ENCODE assay signal across 1 cellular context in genomic region chr13:95676775-95677563, GRCh38.
TF ChIP-seq lines count a peak whose summit lies in the region.

Gene DNAJC3 (plus strand): TSS chr13:95677139. CDS start chr13:95677256, 117 bp downstream.

TF ChIP-seq in H1, 55 proteins besides CTCF, POLR2A, EP300 and RAD21:
- TF ChIP-seq TEAD4 (IDR thresholded peaks at IDR 0.05; ENCODE audit: low read depth, low read length) (no peak), MAFK (IDR thresholded peaks at IDR 0.05; ENCODE audit: low read depth, low read length) (no peak), RBBP5 (IDR thresholded peaks at IDR 0.05; ENCODE audit: borderline replicate concordance, low read depth, low read length) (peak; percentile 51; the same call in 1 of the 2 replicates), BRCA1 (IDR thresholded peaks at IDR 0.05; ENCODE audit: low read depth, low read length) (no peak), SIN3A (conservative IDR thresholded peaks at IDR 0.05 in 1 of 2, IDR thresholded peaks at IDR 0.05 in 1 of 2; ENCODE audit: low read depth in 1 of 2, low read length in 2 of 2) (peak in 1 of 2 experiments; percentile 72; a peak in 2 of 4 replicates), EZH2 (IDR thresholded peaks at IDR 0.05; ENCODE audit: low read depth, low read length, severe bottlenecking) (no peak), USF2 (IDR thresholded peaks at IDR 0.05; ENCODE audit: low read length) (0 out of 2 replicates have a peak, but pooled peaks have one; percentile 8), RFX5 (IDR thresholded peaks at IDR 0.05; ENCODE audit: borderline replicate concordance, low read depth, low read length) (no peak), TAF1 (IDR thresholded peaks at IDR 0.05; ENCODE audit: low read depth, low read length) (peak; percentile 94), HDAC6 (IDR thresholded peaks at IDR 0.05; ENCODE audit: low read depth, low read length) (no peak), SRF (IDR thresholded peaks at IDR 0.05; ENCODE audit: low read depth, low read length) (no peak), POLR2AphosphoS5 (IDR thresholded peaks at IDR 0.05; ENCODE audit: low read depth, low read length) (peak; percentile 68), CBX5 (IDR thresholded peaks at IDR 0.05; ENCODE audit: low read depth, low read length) (no peak), SIX5 (IDR thresholded peaks at IDR 0.05; ENCODE audit: low read depth, low read length) (no peak), CTBP2 (IDR thresholded peaks at IDR 0.05; ENCODE audit: borderline replicate concordance, insufficient read depth, insufficient read length, low read length) (no peak), KDM5A (IDR thresholded peaks at IDR 0.05; ENCODE audit: low read length) (no peak), KDM4A (IDR thresholded peaks at IDR 0.05; ENCODE audit: low read depth, low read length, severe bottlenecking) (peak; percentile 85), ATF3 (IDR thresholded peaks at IDR 0.05; ENCODE audit: insufficient read depth, low read depth, low read length) (no peak), TAF7 (optimal IDR thresholded peaks at IDR 0.05; ENCODE audit: borderline replicate concordance, low read depth, low read length) (peak; percentile 23), BCL11A (IDR thresholded peaks at IDR 0.05; ENCODE audit: low read depth in 2 of 2, low read length in 2 of 2) (no peak), RNF2 (IDR thresholded peaks at IDR 0.05; ENCODE audit: borderline replicate concordance, low read depth, low read length, missing control alignments, poor library complexity, severe bottlenecking) (no peak), MAX (IDR thresholded peaks at IDR 0.05) (peak; percentile 79), TBP (IDR thresholded peaks at IDR 0.05; ENCODE audit: low read depth, low read length) (peak; percentile 77), SAP30 (IDR thresholded peaks at IDR 0.05; ENCODE audit: insufficient read depth, insufficient replicate concordance, low read length) (no peak), CREB1 (IDR thresholded peaks at IDR 0.05) (peak; percentile 57), CBX8 (IDR thresholded peaks at IDR 0.05; ENCODE audit: borderline replicate concordance, low read depth, low read length) (no peak), SIRT6 (IDR thresholded peaks at IDR 0.05; ENCODE audit: low read length) (no peak), E2F6 (IDR thresholded peaks at IDR 0.05) (peak; percentile 87), ASH2L (IDR thresholded peaks at IDR 0.05; ENCODE audit: low read length) (peak; percentile 90), GTF2F1 (IDR thresholded peaks at IDR 0.05; ENCODE audit: borderline replicate concordance, low read depth, low read length) (no peak), JUN (IDR thresholded peaks at IDR 0.05; ENCODE audit: low read depth, low read length) (no peak), KDM1A (IDR thresholded peaks at IDR 0.05; ENCODE audit: borderline replicate concordance, low read length) (no peak), SP1 (IDR thresholded peaks at IDR 0.05; ENCODE audit: low read depth, low read length) (peak; percentile 78; the same call in 1 of the 2 replicates), NRF1 (IDR thresholded peaks at IDR 0.05; ENCODE audit: low read depth, low read length) (peak; percentile 61), PHF8 (conservative IDR thresholded peaks at IDR 0.05; ENCODE audit: low read depth, low read length) (peak; percentile 82)
